In genomic region chr14:100406505-100407131, GRCh38 we compare ENCODE assay signal across 9 cellular contexts. TPM values are rescaled to one million over a fixed set of nuclear protein-coding genes. Genes with fewer than 3 reads are reported as not detected.
DNase-seq lines count a peak whose midpoint lies in the region; ATAC-seq and TF ChIP-seq lines count a peak whose summit lies in the region.
"Had no signal": no experiment of that assay in that cellular context is flagged by ENCODE, and none has a peak within 500 bp of the region (broad histone marks: within the 10 kb centered on the region; RNA-seq: fewer than 3 reads in every experiment).

No MANE protein-coding gene starts in this region.

- no peaks in the 10 kb centered on the region for H3K27me3 ChIP-seq in uterus
- H3K27me3 ChIP-seq: tibial nerve had no signal

- no peak overlapping the region for H3K27ac ChIP-seq in uterus
- no peak overlapping the region for H3K27ac ChIP-seq in coronary artery

- H3K36me3 ChIP-seq in uterus = no peaks in the 10 kb centered on the region
- H3K36me3 ChIP-seq: tibial nerve had no signal

- no peak for TF ChIP-seq CTCF in NB4 (IDR thresholded peaks at IDR 0.05; ENCODE audit: low read depth, low read length)
- TF ChIP-seq CTCF in uterus (IDR thresholded peaks at IDR 0.05) = no peak
- no peak for TF ChIP-seq CTCF in coronary artery (IDR thresholded peaks at IDR 0.05)

- intact Hi-C loops in uterus (cut with DNase I; ENCODE audit: low total_unique reads) = no loop called here

- H3K4me1 ChIP-seq in uterus = no peaks in the 10 kb centered on the region

- no peak for ATAC-seq in GM21786 (IDR thresholded peaks at IDR 0.05; ENCODE audit: unreplicated experiment)

- H3K9me3 ChIP-seq in uterus = no peaks in the 10 kb centered on the region
- H3K9me3 ChIP-seq: tibial nerve had no signal

- TF ChIP-seq POLR2A in NB4 (IDR thresholded peaks at IDR 0.05; ENCODE audit: extremely low read depth, insufficient read length) (no peak), uterus (IDR thresholded peaks at IDR 0.05) (no peak)

- H3K4me3 ChIP-seq in NB4 (ENCODE audit: low read depth, low read length) (no peak overlapping the region), uterus (no peak overlapping the region), coronary artery (no peak overlapping the region)
- H3K4me3 ChIP-seq: tibial nerve had no signal

- DNase-seq in DMS79 treated with DMSO at 0.1 percent for 48 hours (lab: John Stamatoyannopoulos, UW) (peak; percentile 65), NB4 (ENCODE audit: low read depth) (peak; percentile 60), astrocyte of the hippocampus (ENCODE audit: low read depth, low spot score) (peak; percentile 61), mesenteric fat pad (ENCODE audit: low spot score) (peak; percentile 88), uterus (no peak), coronary artery (ENCODE audit: low spot score) (no peak), DMS153 (lab: John Stamatoyannopoulos, UW) (no peak)

RNA-seq across cellular contexts. Expression of gene WDR25, which starts 30.3 kb away (rescaled TPM):
- 8.7 TPM for total RNA-seq in mesenteric fat pad
- 10 to 100 TPM in 3 of 4 donors, 1 to 10 TPM in 1; 2.6 to 53.8 (median 14.5) TPM for total RNA-seq in uterus

Comparison
In these comparisons a context has a peak if more than half of its experiments do, and no peak if none do; other contexts are left out.
1. DNase-seq: peak in DMS79 treated with DMSO at 0.1 percent for 48 hours (single experiment), NB4 (single experiment), astrocyte of the hippocampus (single experiment) and mesenteric fat pad (single experiment); none in uterus (0 of 2), coronary artery (single experiment) and DMS153 (single experiment).